In the genomic region with DNA sequence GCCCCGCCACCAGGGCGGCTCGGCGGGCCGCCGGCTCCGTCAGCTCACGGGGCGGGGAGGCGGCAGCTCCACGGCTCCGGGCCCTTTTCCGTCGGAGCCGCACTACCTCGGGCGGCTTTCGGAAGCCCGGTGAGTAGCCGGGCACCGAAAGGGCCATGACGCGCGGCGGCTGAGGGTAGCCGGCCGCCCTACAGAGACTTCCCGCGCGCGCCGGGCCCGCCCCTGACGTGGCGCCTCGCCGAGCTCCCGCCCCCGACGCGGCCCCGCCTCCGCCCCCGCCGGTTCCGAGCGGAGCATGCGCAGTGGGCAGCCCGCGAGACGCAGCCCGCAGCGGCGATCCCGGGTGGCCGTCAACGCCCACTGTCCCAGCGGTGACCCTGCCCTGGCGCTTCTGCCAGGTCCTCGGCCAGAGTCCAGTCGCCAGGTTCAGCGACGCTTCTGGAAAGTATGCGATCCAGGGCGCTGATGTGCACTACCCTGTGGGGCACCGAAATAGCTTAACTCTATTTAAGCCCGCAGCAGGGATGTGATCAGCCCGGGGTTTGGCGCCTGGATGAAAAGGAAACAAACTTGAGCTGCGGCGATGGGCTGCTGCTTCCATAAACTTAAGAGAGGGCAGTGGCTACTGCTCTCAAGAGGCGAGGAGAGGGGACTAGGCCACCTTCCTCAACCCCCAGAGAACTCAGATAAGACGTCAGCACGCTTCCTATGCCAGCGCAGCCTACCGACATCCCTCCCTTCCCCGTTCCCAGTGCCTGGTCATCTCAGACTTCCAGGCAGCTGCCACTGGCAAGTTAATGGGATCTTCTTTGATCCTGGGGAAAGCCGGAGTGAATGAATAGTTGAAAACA, we compare ENCODE assay signal across 1 cellular context.
TF ChIP-seq lines count a peak whose summit lies in the region.

A gene with protein sequence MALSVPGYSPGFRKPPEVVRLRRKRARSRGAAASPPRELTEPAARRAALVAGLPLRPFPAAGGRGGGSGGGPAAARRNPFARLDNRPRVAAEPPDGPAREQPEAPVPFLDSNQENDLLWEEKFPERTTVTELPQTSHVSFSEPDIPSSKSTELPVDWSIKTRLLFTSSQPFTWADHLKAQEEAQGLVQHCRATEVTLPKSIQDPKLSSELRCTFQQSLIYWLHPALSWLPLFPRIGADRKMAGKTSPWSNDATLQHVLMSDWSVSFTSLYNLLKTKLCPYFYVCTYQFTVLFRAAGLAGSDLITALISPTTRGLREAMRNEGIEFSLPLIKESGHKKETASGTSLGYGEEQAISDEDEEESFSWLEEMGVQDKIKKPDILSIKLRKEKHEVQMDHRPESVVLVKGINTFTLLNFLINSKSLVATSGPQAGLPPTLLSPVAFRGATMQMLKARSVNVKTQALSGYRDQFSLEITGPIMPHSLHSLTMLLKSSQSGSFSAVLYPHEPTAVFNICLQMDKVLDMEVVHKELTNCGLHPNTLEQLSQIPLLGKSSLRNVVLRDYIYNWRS (minus strand): TSS at position 200 of the 851 bp plus-strand sequence. CDS start 43 bp downstream, at position 157.

TF ChIP-seq in K562, 482 proteins besides CTCF, POLR2A, EP300 and RAD21 (continued from another document and continues in another):
- TF ChIP-seq MYBL2 (IDR thresholded peaks at IDR 0.05; ENCODE audit: low read depth) = no peak
- no peak for TF ChIP-seq MYBL2 (CRISPR knock-in tag; IDR thresholded peaks at IDR 0.05; ENCODE audit: borderline replicate concordance)
- TF ChIP-seq NEUROD1 (IDR thresholded peaks at IDR 0.05; ENCODE audit: borderline replicate concordance, low read depth, low read length, partially characterized antibody) = peak; percentile 18
- no peak for TF ChIP-seq SMAD2 (IDR thresholded peaks at IDR 0.05; ENCODE audit: low read depth, low read length)
- TF ChIP-seq BDP1 (IDR thresholded peaks at IDR 0.05; ENCODE audit: insufficient read depth, insufficient read length) = no peak
- TF ChIP-seq ZNF436 (CRISPR knock-in tag; IDR thresholded peaks at IDR 0.05) = 0 out of 2 replicates have a peak, but pooled peaks have one; percentile 40
- TF ChIP-seq, protein P1, sequence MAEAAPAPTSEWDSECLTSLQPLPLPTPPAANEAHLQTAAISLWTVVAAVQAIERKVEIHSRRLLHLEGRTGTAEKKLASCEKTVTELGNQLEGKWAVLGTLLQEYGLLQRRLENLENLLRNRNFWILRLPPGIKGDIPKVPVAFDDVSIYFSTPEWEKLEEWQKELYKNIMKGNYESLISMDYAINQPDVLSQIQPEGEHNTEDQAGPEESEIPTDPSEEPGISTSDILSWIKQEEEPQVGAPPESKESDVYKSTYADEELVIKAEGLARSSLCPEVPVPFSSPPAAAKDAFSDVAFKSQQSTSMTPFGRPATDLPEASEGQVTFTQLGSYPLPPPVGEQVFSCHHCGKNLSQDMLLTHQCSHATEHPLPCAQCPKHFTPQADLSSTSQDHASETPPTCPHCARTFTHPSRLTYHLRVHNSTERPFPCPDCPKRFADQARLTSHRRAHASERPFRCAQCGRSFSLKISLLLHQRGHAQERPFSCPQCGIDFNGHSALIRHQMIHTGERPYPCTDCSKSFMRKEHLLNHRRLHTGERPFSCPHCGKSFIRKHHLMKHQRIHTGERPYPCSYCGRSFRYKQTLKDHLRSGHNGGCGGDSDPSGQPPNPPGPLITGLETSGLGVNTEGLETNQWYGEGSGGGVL (CRISPR knock-in tag; IDR thresholded peaks at IDR 0.05) = no peak
- TF ChIP-seq TEAD4 (IDR thresholded peaks at IDR 0.05; ENCODE audit: low read length) = peak; percentile 11; the same call in 1 of the 2 replicates
- TF ChIP-seq TEAD4 (CRISPR knock-in tag; IDR thresholded peaks at IDR 0.05; ENCODE audit: borderline replicate concordance) = no peak
- TF ChIP-seq JUN (IDR thresholded peaks at IDR 0.05; ENCODE audit: borderline replicate concordance, low read depth, low read length) = no peak
- no peak for TF ChIP-seq JUN (CRISPR knock-in tag; IDR thresholded peaks at IDR 0.05; ENCODE audit: borderline replicate concordance)
- TF ChIP-seq TCF3 (CRISPR knock-in tag; IDR thresholded peaks at IDR 0.05) = no peak
- TF ChIP-seq PYGO2 (tag; IDR thresholded peaks at IDR 0.05) = no peak
- TF ChIP-seq, protein P2, sequence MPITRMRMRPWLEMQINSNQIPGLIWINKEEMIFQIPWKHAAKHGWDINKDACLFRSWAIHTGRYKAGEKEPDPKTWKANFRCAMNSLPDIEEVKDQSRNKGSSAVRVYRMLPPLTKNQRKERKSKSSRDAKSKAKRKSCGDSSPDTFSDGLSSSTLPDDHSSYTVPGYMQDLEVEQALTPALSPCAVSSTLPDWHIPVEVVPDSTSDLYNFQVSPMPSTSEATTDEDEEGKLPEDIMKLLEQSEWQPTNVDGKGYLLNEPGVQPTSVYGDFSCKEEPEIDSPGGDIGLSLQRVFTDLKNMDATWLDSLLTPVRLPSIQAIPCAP (CRISPR knock-in tag; IDR thresholded peaks at IDR 0.05; ENCODE audit: borderline replicate concordance) = no peak
- TF ChIP-seq NCOA2 (IDR thresholded peaks at IDR 0.05; ENCODE audit: partially characterized antibody in 2 of 2) = no peak
- peak; percentile 49 for TF ChIP-seq RBBP5 (IDR thresholded peaks at IDR 0.05; ENCODE audit: borderline replicate concordance, insufficient read depth, low read length, poor library complexity, severe bottlenecking)
- TF ChIP-seq ZNF311 (CRISPR knock-in tag; IDR thresholded peaks at IDR 0.05) = no peak
- no peak for TF ChIP-seq SAFB2 (IDR thresholded peaks at IDR 0.05; ENCODE audit: borderline replicate concordance, low read depth, low read length, severe bottlenecking)
- no peak for TF ChIP-seq NCOA4 (IDR thresholded peaks at IDR 0.05; ENCODE audit: partially characterized antibody)
- TF ChIP-seq RBM39 (optimal IDR thresholded peaks at IDR 0.05; ENCODE audit: low read depth, low read length) = peak; percentile 70
- TF ChIP-seq ZNF431 (CRISPR knock-in tag; IDR thresholded peaks at IDR 0.05) = no peak
- TF ChIP-seq ZNF444 (CRISPR knock-in tag; IDR thresholded peaks at IDR 0.05) = no peak
- no peak for TF ChIP-seq BRD4 (IDR thresholded peaks at IDR 0.05)
- TF ChIP-seq, protein P3, sequence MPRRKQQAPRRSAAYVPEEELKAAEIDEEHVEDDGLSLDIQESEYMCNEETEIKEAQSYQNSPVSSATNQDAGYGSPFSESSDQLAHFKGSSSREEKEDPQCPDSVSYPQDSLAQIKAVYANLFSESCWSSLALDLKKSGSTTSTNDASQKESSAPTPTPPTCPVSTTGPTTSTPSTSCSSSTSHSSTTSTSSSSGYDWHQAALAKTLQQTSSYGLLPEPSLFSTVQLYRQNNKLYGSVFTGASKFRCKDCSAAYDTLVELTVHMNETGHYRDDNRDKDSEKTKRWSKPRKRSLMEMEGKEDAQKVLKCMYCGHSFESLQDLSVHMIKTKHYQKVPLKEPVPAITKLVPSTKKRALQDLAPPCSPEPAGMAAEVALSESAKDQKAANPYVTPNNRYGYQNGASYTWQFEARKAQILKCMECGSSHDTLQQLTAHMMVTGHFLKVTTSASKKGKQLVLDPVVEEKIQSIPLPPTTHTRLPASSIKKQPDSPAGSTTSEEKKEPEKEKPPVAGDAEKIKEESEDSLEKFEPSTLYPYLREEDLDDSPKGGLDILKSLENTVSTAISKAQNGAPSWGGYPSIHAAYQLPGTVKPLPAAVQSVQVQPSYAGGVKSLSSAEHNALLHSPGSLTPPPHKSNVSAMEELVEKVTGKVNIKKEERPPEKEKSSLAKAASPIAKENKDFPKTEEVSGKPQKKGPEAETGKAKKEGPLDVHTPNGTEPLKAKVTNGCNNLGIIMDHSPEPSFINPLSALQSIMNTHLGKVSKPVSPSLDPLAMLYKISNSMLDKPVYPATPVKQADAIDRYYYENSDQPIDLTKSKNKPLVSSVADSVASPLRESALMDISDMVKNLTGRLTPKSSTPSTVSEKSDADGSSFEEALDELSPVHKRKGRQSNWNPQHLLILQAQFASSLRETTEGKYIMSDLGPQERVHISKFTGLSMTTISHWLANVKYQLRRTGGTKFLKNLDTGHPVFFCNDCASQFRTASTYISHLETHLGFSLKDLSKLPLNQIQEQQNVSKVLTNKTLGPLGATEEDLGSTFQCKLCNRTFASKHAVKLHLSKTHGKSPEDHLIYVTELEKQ (CRISPR knock-in tag; IDR thresholded peaks at IDR 0.05) = no peak
- no peak for TF ChIP-seq RFX5 (IDR thresholded peaks at IDR 0.05; ENCODE audit: low read depth, low read length)
- TF ChIP-seq SMARCC2 (IDR thresholded peaks at IDR 0.05; ENCODE audit: low read depth) = 0 out of 2 replicates have a peak, but pooled peaks have one; percentile 32
- TF ChIP-seq CAMTA2 (CRISPR knock-in tag; conservative IDR thresholded peaks at IDR 0.05) = no peak
- no peak; the same call in 1 of the 2 replicates for TF ChIP-seq RNF2 (IDR thresholded peaks at IDR 0.05)
- no peak for TF ChIP-seq MCM5 (IDR thresholded peaks at IDR 0.05; ENCODE audit: low read depth)
- TF ChIP-seq, protein P4, sequence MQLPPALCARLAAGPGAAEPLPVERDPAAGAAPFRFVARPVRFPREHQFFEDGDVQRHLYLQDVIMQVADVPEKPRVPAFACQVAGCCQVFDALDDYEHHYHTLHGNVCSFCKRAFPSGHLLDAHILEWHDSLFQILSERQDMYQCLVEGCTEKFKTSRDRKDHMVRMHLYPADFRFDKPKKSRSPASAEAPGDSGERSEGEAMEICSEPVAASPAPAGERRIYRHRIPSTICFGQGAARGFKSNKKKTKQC (CRISPR knock-in tag; IDR thresholded peaks at IDR 0.05) = no peak
- TF ChIP-seq, protein P5, sequence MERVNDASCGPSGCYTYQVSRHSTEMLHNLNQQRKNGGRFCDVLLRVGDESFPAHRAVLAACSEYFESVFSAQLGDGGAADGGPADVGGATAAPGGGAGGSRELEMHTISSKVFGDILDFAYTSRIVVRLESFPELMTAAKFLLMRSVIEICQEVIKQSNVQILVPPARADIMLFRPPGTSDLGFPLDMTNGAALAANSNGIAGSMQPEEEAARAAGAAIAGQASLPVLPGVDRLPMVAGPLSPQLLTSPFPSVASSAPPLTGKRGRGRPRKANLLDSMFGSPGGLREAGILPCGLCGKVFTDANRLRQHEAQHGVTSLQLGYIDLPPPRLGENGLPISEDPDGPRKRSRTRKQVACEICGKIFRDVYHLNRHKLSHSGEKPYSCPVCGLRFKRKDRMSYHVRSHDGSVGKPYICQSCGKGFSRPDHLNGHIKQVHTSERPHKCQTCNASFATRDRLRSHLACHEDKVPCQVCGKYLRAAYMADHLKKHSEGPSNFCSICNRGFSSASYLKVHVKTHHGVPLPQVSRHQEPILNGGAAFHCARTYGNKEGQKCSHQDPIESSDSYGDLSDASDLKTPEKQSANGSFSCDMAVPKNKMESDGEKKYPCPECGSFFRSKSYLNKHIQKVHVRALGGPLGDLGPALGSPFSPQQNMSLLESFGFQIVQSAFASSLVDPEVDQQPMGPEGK (CRISPR knock-in tag; IDR thresholded peaks at IDR 0.05; ENCODE audit: borderline replicate concordance) = no peak
- no peak for TF ChIP-seq ZNF12 (CRISPR knock-in tag; IDR thresholded peaks at IDR 0.05)
- TF ChIP-seq CBX2 (IDR thresholded peaks at IDR 0.05; ENCODE audit: insufficient read depth, low read length, poor library complexity, severe bottlenecking) = no peak
- TF ChIP-seq, protein P6, sequence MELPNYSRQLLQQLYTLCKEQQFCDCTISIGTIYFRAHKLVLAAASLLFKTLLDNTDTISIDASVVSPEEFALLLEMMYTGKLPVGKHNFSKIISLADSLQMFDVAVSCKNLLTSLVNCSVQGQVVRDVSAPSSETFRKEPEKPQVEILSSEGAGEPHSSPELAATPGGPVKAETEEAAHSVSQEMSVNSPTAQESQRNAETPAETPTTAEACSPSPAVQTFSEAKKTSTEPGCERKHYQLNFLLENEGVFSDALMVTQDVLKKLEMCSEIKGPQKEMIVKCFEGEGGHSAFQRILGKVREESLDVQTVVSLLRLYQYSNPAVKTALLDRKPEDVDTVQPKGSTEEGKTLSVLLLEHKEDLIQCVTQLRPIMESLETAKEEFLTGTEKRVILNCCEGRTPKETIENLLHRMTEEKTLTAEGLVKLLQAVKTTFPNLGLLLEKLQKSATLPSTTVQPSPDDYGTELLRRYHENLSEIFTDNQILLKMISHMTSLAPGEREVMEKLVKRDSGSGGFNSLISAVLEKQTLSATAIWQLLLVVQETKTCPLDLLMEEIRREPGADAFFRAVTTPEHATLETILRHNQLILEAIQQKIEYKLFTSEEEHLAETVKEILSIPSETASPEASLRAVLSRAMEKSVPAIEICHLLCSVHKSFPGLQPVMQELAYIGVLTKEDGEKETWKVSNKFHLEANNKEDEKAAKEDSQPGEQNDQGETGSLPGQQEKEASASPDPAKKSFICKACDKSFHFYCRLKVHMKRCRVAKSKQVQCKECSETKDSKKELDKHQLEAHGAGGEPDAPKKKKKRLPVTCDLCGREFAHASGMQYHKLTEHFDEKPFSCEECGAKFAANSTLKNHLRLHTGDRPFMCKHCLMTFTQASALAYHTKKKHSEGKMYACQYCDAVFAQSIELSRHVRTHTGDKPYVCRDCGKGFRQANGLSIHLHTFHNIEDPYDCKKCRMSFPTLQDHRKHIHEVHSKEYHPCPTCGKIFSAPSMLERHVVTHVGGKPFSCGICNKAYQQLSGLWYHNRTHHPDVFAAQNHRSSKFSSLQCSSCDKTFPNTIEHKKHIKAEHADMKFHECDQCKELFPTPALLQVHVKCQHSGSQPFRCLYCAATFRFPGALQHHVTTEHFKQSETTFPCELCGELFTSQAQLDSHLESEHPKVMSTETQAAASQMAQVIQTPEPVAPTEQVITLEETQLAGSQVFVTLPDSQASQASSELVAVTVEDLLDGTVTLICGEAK (IDR thresholded peaks at IDR 0.05) = peak; percentile 32; the same call in 1 of the 2 replicates
- TF ChIP-seq, protein P6 (CRISPR knock-in tag; IDR thresholded peaks at IDR 0.05) = no peak
- TF ChIP-seq POLR2B (IDR thresholded peaks at IDR 0.05; ENCODE audit: low read depth, partially characterized antibody) = peak; percentile 87
- TF ChIP-seq ZNF232 (CRISPR knock-in tag; IDR thresholded peaks at IDR 0.05) = 0 out of 2 replicates have a peak, but pooled peaks have one; percentile 21
- 0 out of 2 replicates have a peak, but pooled peaks have one; percentile 34 for TF ChIP-seq GABPB1 (CRISPR knock-in tag; IDR thresholded peaks at IDR 0.05)
